ENCODE assay signal across 8 cellular contexts in genomic region chr2:96342085-96342484, GRCh38. TPM values are rescaled to one million over a fixed set of nuclear protein-coding genes. Genes with fewer than 3 reads are reported as not detected.
DNase-seq lines count a peak whose midpoint lies in the region; ATAC-seq and TF ChIP-seq lines count a peak whose summit lies in the region.

No MANE protein-coding gene starts in this region.

- H3K9me3 ChIP-seq in upper lobe of left lung, result no peaks in the 10 kb centered on the region

- H3K27me3 ChIP-seq in foreskin keratinocyte (no peaks in the 10 kb centered on the region), upper lobe of left lung (no peaks in the 10 kb centered on the region)

- TF ChIP-seq EP300 in upper lobe of left lung (IDR thresholded peaks at IDR 0.05), result no peak

- no peaks in the 10 kb centered on the region for H3K36me3 ChIP-seq in upper lobe of left lung

- H3K4me3 ChIP-seq in AG10803 (ENCODE audit: low read length) (no peak overlapping the region), HFF-Myc (replicated peaks; ENCODE audit: low read depth, low read length) (no peak overlapping the region), upper lobe of left lung (no peak overlapping the region)

- peak in 1 of 4 donors; percentile 18 for TF ChIP-seq POLR2A in upper lobe of left lung (IDR thresholded peaks at IDR 0.05)

- 70 to 87% methylated on average over 6 of the region's 6 CpGs for WGBS in upper lobe of left lung, 2 donors

- DNase-seq in AG10803 (ENCODE audit: low read depth), result peak; percentile 49
- DNase-seq in HFF-Myc (ENCODE audit: extremely low read depth, low read depth), result peak; percentile 29
- peak; percentile 40 to 53 for DNase-seq in activated CD4-positive, alpha-beta T cell treated with anti-CD3 and anti-CD28 coated beads, Interleukin-2, amount 50 U/mL, for 48 hours
- peak in 1 of 2 donors; percentile 35 for DNase-seq in foreskin keratinocyte
- no peak for DNase-seq in superior temporal gyrus (ENCODE audit: extremely low spot score)
- no peak for DNase-seq in hippocampal formation (lab: John Stamatoyannopoulos, UW)
- no peak for DNase-seq in NCI-H1417 (lab: John Stamatoyannopoulos, UW)
- DNase-seq in upper lobe of left lung, result no peak

- TF ChIP-seq CTCF in AG10803 (conservative IDR thresholded peaks at IDR 0.05; ENCODE audit: low read length) (no peak), HFF-Myc (IDR thresholded peaks at IDR 0.05; ENCODE audit: low read depth, low read length, missing control alignments) (no peak), foreskin keratinocyte (conservative IDR thresholded peaks at IDR 0.05) (no peak), upper lobe of left lung (IDR thresholded peaks at IDR 0.05) (no peak)

- H3K4me1 ChIP-seq in foreskin keratinocyte (no peaks in the 10 kb centered on the region), upper lobe of left lung (no peaks in the 10 kb centered on the region)

- no peak overlapping the region for H3K27ac ChIP-seq in foreskin keratinocyte
- no peak overlapping the region for H3K27ac ChIP-seq in upper lobe of left lung

- ATAC-seq in foreskin keratinocyte (peak; percentile 16), upper lobe of left lung (ENCODE audit: low FRiP score in 2 of 2) (no peak)

RNA-seq across cellular contexts. Expression of gene NCAPH, which starts 6.5 kb away (rescaled TPM):
- 32.7 and 44.7 TPM in 2 replicates for total RNA-seq in foreskin keratinocyte
- polyA plus RNA-seq in foreskin keratinocyte, result 30.8 and 41.6 TPM in 2 replicates
- total RNA-seq in upper lobe of left lung, result 1 to 10 TPM; 1.0 to 2.6 (median 1.7) TPM

RNA-seq across cellular contexts. Expression of gene ITPRIPL1, which starts 17.0 kb away (rescaled TPM):
- total RNA-seq in foreskin keratinocyte (7.2 and 7.7 TPM in 2 replicates), upper lobe of left lung (1 to 10 TPM in 5 of 6 donors, under 1 TPM in 1; 0.57 to 5.5 (median 1.9) TPM)
- 3.2 and 3.5 TPM in 2 replicates for polyA plus RNA-seq in foreskin keratinocyte

RNA-seq across cellular contexts. Expression of gene SNRNP200, which starts 36.7 kb away (rescaled TPM):
- 86.0 and 94.9 TPM in 2 replicates for total RNA-seq in foreskin keratinocyte
- 73.5 and 80.9 TPM in 2 replicates for polyA plus RNA-seq in foreskin keratinocyte
- total RNA-seq in upper lobe of left lung, result 100 to 1,000 TPM in 2 of 6 donors, 10 to 100 TPM in 4; 80.9 to 177 (median 90.9) TPM

Comparison
In these comparisons a context has a peak if more than half of its experiments do, and no peak if none do; other contexts are left out.
1. DNase-seq: peak in AG10803 (single experiment), HFF-Myc (single experiment) and activated CD4-positive, alpha-beta T cell treated with anti-CD3 and anti-CD28 coated beads, Interleukin-2, amount 50 U/mL, for 48 hours (2 of 2); none in superior temporal gyrus (single experiment), hippocampal formation (0 of 2), NCI-H1417 (0 of 3) and upper lobe of left lung (0 of 2).